In the genomic region with DNA sequence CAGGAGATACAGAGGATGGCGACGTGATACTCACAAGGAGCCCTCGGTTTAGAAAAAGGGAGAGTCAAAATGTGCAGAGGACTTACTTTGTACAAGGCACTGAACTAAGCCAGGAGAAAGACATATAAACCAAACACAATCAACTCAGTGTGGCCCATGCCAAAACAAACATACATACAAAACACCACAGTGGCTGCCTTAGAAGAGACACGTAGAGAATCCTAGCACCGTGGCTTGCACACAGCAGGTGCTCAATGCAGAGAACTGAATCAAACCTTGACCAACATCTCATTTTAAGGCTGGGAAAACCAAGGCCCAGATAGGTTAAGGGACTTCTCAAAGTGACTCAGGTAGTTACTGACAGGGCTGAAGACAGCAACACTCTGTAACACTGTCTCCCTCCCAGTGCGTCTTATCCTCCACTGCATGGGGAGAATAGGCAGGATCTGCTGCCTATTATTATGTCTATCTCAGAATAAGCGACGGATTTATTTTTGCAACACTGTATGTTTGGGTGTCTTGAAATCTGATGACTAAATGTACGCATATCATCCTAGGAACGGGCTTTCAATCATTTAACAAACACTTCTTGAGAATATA, we compare ENCODE assay signal across 17 cellular contexts. TPM values are rescaled to one million over a fixed set of nuclear protein-coding genes. Genes with fewer than 3 reads are reported as not detected.
DNase-seq lines count a peak whose midpoint lies in the region; ATAC-seq and TF ChIP-seq lines count a peak whose summit lies in the region.
"Had no signal": no experiment of that assay in that cellular context is flagged by ENCODE, and none has a peak within 500 bp of the region (broad histone marks: within the 10 kb centered on the region; RNA-seq: fewer than 3 reads in every experiment).

No MANE protein-coding gene starts in this region.

- H3K4me3 ChIP-seq in gastroesophageal sphincter (peak overlapping the region in 1 of 2 donors; percentile 32), prostate gland (no peak overlapping the region)
- H3K4me3 ChIP-seq: HAP-1 had no signal

- H3K4me1 ChIP-seq in gastroesophageal sphincter (peaks cover 0 to 91% (median 8%) of the 10 kb centered on the region in 3 donors), prostate gland (replicated peaks) (peaks cover 9% of the 10 kb centered on the region)
- H3K4me1 ChIP-seq: foreskin keratinocyte, HAP-1 had no signal

- DNase-seq in Daoy (ENCODE audit: low read depth): peak; percentile 9
- DNase-seq in NCI-H69 (lab: John Stamatoyannopoulos, UW): peak; percentile 66
- DNase-seq in prostate gland (ENCODE audit: low spot score): peak; percentile 48
- no peak for DNase-seq in GM20000 (ENCODE audit: low spot score)
- no peak for DNase-seq in activated CD4-positive, alpha-beta T cell treated with anti-CD3 and anti-CD28 coated beads for 4 hours
- DNase-seq: activated CD4-positive, alpha-beta T cell treated with anti-CD3 and anti-CD28 coated beads, Interleukin-2, amount 50 U/mL, for 4 hours; activated naive CD4-positive, alpha-beta T cell treated with Interleukin-2 at 50 U/mL for 16 hours; cortex of kidney; foreskin keratinocyte; kidney glomerular epithelial cell; NCI-H1417; NCI-H226; stimulated activated CD4-positive, alpha-beta T cell treated with anti-CD3 and anti-CD28 coated beads, Interleukin-2, amount 100 ng/mL, for 48 hours had no signal

- no peak for TF ChIP-seq EP300 in gastroesophageal sphincter (IDR thresholded peaks at IDR 0.05)

- H3K9me3 ChIP-seq in gastroesophageal sphincter (no peaks in the 10 kb centered on the region), prostate gland (no peaks in the 10 kb centered on the region)
- H3K9me3 ChIP-seq: HAP-1 had no signal

- ATAC-seq in gastroesophageal sphincter: no peak
- no peak for ATAC-seq in HG03469 (IDR thresholded peaks at IDR 0.05; ENCODE audit: unreplicated experiment)
- ATAC-seq in GM21825 (IDR thresholded peaks at IDR 0.05; ENCODE audit: unreplicated experiment): no peak
- ATAC-seq: foreskin keratinocyte had no signal

- intact Hi-C loops in prostate gland (cut with DNase I): no loop called here

- no peaks in the 10 kb centered on the region for H3K27me3 ChIP-seq in gastroesophageal sphincter
- no peaks in the 10 kb centered on the region for H3K27me3 ChIP-seq in prostate gland (replicated peaks; ENCODE audit: insufficient read depth)

- H3K27ac ChIP-seq in gastroesophageal sphincter (peak overlapping the region; percentile 84 to 100 (median 94)), prostate gland (peak overlapping the region; percentile 1 to 33)
- H3K27ac ChIP-seq: foreskin keratinocyte had no signal

- TF ChIP-seq POLR2A in gastroesophageal sphincter (IDR thresholded peaks at IDR 0.05) (no peak), prostate gland (IDR thresholded peaks at IDR 0.05) (no peak)

- no peaks in the 10 kb centered on the region for H3K36me3 ChIP-seq in gastroesophageal sphincter
- no peaks in the 10 kb centered on the region for H3K36me3 ChIP-seq in prostate gland
- H3K36me3 ChIP-seq: HAP-1 had no signal

- no peak for TF ChIP-seq CTCF in gastroesophageal sphincter (IDR thresholded peaks at IDR 0.05)
- no peak for TF ChIP-seq CTCF in prostate gland (IDR thresholded peaks at IDR 0.05)
- no peak for TF ChIP-seq CTCF in GM20000 (IDR thresholded peaks at IDR 0.05; ENCODE audit: extremely low read depth, missing control alignments)

- 45 to 50% methylated on average over 8 to 10 of the region's 10 CpGs for WGBS in gastroesophageal sphincter (ENCODE audit: low coverage in 1 of 2), 2 donors
- 50% methylated on average over 10 of the region's 10 CpGs for WGBS in prostate gland

RNA-seq across cellular contexts. Expression of a gene that starts 11.0 kb away (rescaled TPM):
- 4.9 and 5.4 TPM in 2 replicates for total RNA-seq in Daoy (2014; rRNA removed; shearing (Covaris generic))
- total RNA-seq in gastroesophageal sphincter (1,000 to 10,000 TPM; 1,866 to 2,220 (median 1,948) TPM), prostate gland (100 to 1,000 TPM in 1 of 2 donors, 10 to 100 TPM in 1; 84.6 to 189 TPM)

Comparison
In these comparisons a context has a peak if more than half of its experiments do, and no peak if none do; other contexts are left out.
1. DNase-seq: peak in Daoy (single experiment), NCI-H69 (single experiment) and prostate gland (single experiment); none in GM20000 (single experiment) and activated CD4-positive, alpha-beta T cell treated with anti-CD3 and anti-CD28 coated beads for 4 hours (0 of 2).
2. RNA of a gene that starts 11.0 kb away (total RNA-seq): 1,866 to 2,220 TPM in gastroesophageal sphincter and 84.6 to 189 TPM in prostate gland; 4.9 to 5.4 TPM in Daoy; every median in the first group is over 10 times any median in the second.